ENCODE assay signal across 10 cellular contexts in genomic region chr3:58874248-58874741, GRCh38.
DNase-seq lines count a peak whose midpoint lies in the region; ATAC-seq and FAIRE-seq lines count a peak whose summit lies in the region.
"Had no signal": no experiment of that assay in that cellular context is flagged by ENCODE, and none has a peak within 500 bp of the region (broad histone marks: within the 10 kb centered on the region; RNA-seq: fewer than 3 reads in every experiment).

No MANE protein-coding gene starts in this region.

- no peaks in the 10 kb centered on the region for H3K4me1 ChIP-seq in small intestine (ENCODE audit: control insufficient read depth in 2 of 2, insufficient read depth in 1 of 2, low read depth in 1 of 2, low read length in 1 of 2)

- H3K27ac Mint-ChIP-seq in activated naive CD8-positive, alpha-beta T cell treated with anti-CD3 and anti-CD28 coated beads for 36 hours = peak overlapping the region; percentile 50

- H3K4me1 Mint-ChIP-seq in activated naive CD8-positive, alpha-beta T cell treated with anti-CD3 and anti-CD28 coated beads for 36 hours = peaks cover 14% of the 10 kb centered on the region

- H3K27me3 Mint-ChIP-seq in activated naive CD8-positive, alpha-beta T cell treated with anti-CD3 and anti-CD28 coated beads for 36 hours = peaks cover 29% of the 10 kb centered on the region

- no peak overlapping the region for H3K4me3 ChIP-seq in small intestine (ENCODE audit: low read depth in 1 of 2, low read length in 2 of 2)

- no peak for FAIRE-seq in small intestine (lab: Jason Lieb, UNC)

- no peak overlapping the region for H3K4me3 Mint-ChIP-seq in activated naive CD8-positive, alpha-beta T cell treated with anti-CD3 and anti-CD28 coated beads for 36 hours

- H3K27me3 ChIP-seq in small intestine (ENCODE audit: control insufficient read depth in 2 of 2, insufficient read depth in 2 of 2, low read length in 2 of 2) = no peaks in the 10 kb centered on the region

- WGBS in small intestine, 3 donors = 70 to 79% (median 75%) methylated on average over 5 of the region's 5 CpGs

- H3K9me3 Mint-ChIP-seq in activated naive CD8-positive, alpha-beta T cell treated with anti-CD3 and anti-CD28 coated beads for 36 hours = no peaks in the 10 kb centered on the region

- H3K9me3 ChIP-seq in small intestine (ENCODE audit: control insufficient read depth, low read depth) = no peaks in the 10 kb centered on the region

- H3K36me3 Mint-ChIP-seq in activated naive CD8-positive, alpha-beta T cell treated with anti-CD3 and anti-CD28 coated beads for 36 hours = no peaks in the 10 kb centered on the region

- no peak overlapping the region for H3K27ac ChIP-seq in small intestine (ENCODE audit: low read depth in 1 of 2, low read length in 1 of 2)

- peak; percentile 55 for DNase-seq in GDM1 (lab: John Stamatoyannopoulos, UW)
- DNase-seq in activated naive CD8-positive, alpha-beta T cell treated with anti-CD3 and anti-CD28 coated beads for 36 hours = peak; percentile 3
- no peak for DNase-seq in small intestine
- DNase-seq in NCI-H2081 treated with DMSO at 0.1 percent for 48 hours (lab: John Stamatoyannopoulos, UW) = no peak
- DNase-seq in activated gamma-delta T cell treated with Interleukin-2 at 50 U/mL for 16 hours = no peak
- no peak for DNase-seq in NCI-H345 (lab: John Stamatoyannopoulos, UW)
- DNase-seq: mesendoderm had no signal

- no peaks in the 10 kb centered on the region for H3K36me3 ChIP-seq in small intestine (ENCODE audit: control insufficient read depth in 2 of 2, insufficient read depth in 2 of 2, low read length in 2 of 2)

- ATAC-seq in GM19463 (IDR thresholded peaks at IDR 0.05; ENCODE audit: unreplicated experiment) (peak; percentile 73), HG03175 (IDR thresholded peaks at IDR 0.05; ENCODE audit: unreplicated experiment) (peak; percentile 79)
- ATAC-seq: Panc1 had no signal

Comparison
In these comparisons a context has a peak if more than half of its experiments do, and no peak if none do; other contexts are left out.
1. DNase-seq: peak in GDM1 (single experiment) and activated naive CD8-positive, alpha-beta T cell treated with anti-CD3 and anti-CD28 coated beads for 36 hours (single experiment); none in small intestine (single experiment), NCI-H2081 treated with DMSO at 0.1 percent for 48 hours (single experiment), activated gamma-delta T cell treated with Interleukin-2 at 50 U/mL for 16 hours (single experiment) and NCI-H345 (single experiment).